1 cellular context compared by ENCODE assay signal in the genomic region with DNA sequence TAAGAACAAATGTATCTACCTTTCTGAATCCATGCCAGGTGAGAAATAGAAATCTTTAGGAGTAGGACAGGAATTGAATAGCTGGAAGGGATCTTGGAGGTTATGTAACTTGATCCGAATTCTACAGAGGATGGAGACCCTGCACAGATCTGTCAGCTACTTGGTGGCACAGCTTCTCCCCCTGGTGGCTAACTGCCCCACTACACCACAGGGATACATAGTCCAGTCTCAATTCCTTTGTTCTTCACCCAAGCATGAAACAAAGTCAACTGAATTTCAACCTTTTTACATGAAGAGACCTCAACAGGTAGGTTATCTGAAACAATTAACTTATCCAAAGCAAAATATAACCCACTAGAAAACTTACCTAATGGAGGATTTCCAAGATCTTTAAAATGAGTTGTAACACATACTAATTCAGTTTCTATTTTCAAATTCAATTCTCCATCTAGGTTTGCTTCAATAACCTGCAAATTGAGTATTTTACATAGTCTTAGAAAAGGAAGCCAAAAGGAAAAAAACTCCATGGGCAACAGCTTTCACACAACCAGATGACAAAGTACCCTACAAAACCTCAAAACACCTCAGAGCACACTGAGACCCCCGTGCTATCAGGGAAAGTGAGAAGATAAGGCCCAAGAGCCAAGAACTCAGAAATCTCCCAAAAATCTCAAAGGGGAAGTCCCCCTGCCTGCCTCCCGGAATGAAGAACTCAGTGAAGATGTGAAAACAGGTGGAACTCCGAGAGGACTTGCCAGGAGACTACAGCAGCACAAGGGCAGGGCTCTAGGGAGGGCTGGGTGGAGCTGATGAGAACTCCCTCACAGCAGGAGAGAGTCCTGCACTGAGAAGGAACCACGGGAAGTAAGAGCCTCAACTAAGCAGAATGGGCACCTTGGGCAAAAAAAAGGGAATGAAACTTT.
TF ChIP-seq lines count a peak whose summit lies in the region.

No MANE protein-coding gene starts in this region.

TF ChIP-seq in neural cell, 6 proteins besides CTCF, POLR2A, EP300 and RAD21 (continued from another document):
- TF ChIP-seq, protein P1, sequence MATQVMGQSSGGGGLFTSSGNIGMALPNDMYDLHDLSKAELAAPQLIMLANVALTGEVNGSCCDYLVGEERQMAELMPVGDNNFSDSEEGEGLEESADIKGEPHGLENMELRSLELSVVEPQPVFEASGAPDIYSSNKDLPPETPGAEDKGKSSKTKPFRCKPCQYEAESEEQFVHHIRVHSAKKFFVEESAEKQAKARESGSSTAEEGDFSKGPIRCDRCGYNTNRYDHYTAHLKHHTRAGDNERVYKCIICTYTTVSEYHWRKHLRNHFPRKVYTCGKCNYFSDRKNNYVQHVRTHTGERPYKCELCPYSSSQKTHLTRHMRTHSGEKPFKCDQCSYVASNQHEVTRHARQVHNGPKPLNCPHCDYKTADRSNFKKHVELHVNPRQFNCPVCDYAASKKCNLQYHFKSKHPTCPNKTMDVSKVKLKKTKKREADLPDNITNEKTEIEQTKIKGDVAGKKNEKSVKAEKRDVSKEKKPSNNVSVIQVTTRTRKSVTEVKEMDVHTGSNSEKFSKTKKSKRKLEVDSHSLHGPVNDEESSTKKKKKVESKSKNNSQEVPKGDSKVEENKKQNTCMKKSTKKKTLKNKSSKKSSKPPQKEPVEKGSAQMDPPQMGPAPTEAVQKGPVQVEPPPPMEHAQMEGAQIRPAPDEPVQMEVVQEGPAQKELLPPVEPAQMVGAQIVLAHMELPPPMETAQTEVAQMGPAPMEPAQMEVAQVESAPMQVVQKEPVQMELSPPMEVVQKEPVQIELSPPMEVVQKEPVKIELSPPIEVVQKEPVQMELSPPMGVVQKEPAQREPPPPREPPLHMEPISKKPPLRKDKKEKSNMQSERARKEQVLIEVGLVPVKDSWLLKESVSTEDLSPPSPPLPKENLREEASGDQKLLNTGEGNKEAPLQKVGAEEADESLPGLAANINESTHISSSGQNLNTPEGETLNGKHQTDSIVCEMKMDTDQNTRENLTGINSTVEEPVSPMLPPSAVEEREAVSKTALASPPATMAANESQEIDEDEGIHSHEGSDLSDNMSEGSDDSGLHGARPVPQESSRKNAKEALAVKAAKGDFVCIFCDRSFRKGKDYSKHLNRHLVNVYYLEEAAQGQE (IDR thresholded peaks at IDR 0.05; ENCODE audit: borderline replicate concordance) = no peak
- peak; percentile 73 for TF ChIP-seq SMC3 (conservative IDR thresholded peaks at IDR 0.05; ENCODE audit: poor library complexity)
